ENCODE assay signal across 14 cellular contexts in the genomic region with DNA sequence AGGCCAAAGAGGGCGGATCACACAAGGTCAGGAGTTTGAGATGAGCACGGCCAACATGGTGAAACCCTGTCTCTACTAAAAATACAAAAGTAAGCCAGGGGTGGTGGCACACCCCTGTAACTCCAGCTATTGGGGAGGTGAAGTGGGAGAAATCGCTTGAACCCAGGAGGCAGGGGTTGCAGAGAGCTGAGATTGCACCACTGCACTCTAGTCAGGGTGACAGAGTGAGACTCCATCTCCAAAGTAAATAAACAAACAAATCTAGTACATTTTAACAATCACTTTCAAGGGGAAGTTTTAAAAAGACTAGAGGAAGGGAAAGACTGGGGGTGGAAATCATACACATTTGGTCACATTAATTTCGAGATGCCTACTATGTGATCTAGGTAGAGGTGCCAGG. TPM values are rescaled to one million over a fixed set of nuclear protein-coding genes. Genes with fewer than 3 reads are reported as not detected.
DNase-seq lines count a peak whose midpoint lies in the region; ATAC-seq and TF ChIP-seq lines count a peak whose summit lies in the region.
"Had no signal": no experiment of that assay in that cellular context is flagged by ENCODE, and none has a peak within 500 bp of the region (broad histone marks: within the 10 kb centered on the region; RNA-seq: fewer than 3 reads in every experiment).

No MANE protein-coding gene starts in this region.

- CTCF ChIA-PET in activated CD8-positive, alpha-beta T cell treated with anti-CD3 and anti-CD28 coated beads for 36 hours (lab: Charles Lee): no interaction called here
- CTCF ChIA-PET in activated CD8-positive, alpha-beta T cell treated with anti-CD3 and anti-CD28 coated beads, Interleukin-2, amount 10 ng/mL, durations not matched to agents 7 days and 5 days (lab: Charles Lee): no interaction called here
- CTCF ChIA-PET in CD8-positive, alpha-beta T cell (lab: Charles Lee): no interaction called here

- H3K9me3 ChIP-seq in CD4-positive, CD25-positive, alpha-beta regulatory T cell (ENCODE audit: control insufficient read depth in 2 of 2, low read length in 2 of 2): no peaks in the 10 kb centered on the region
- no peaks in the 10 kb centered on the region for H3K9me3 ChIP-seq in CD8-positive, alpha-beta T cell (ENCODE audit: low read length)
- H3K9me3 ChIP-seq in right lobe of liver (no peaks in the 10 kb centered on the region), lower lobe of right lung (no peaks in the 10 kb centered on the region)
- H3K9me3 ChIP-seq: BLaER1 treated with 17β-estradiol and CSF1 and Interleukin-3, amounts not matched to agents 10 nM and 100 nM had no signal

- peaks cover 48% of the 10 kb centered on the region for H3K36me3 ChIP-seq in CD4-positive, CD25-positive, alpha-beta regulatory T cell (ENCODE audit: control insufficient read depth, insufficient read depth, low read length)
- peaks cover 17% of the 10 kb centered on the region for H3K36me3 ChIP-seq in CD8-positive, alpha-beta T cell (ENCODE audit: insufficient read depth, low read length)
- H3K36me3 ChIP-seq in right lobe of liver: peaks cover 0 to 29% (median 8%) of the 10 kb centered on the region in 4 donors
- H3K36me3 ChIP-seq in lower lobe of right lung: peaks cover 68% of the 10 kb centered on the region

- no peak for TF ChIP-seq POLR2A in right lobe of liver (IDR thresholded peaks at IDR 0.05)

- H3K27ac Mint-ChIP-seq in activated CD8-positive, alpha-beta T cell treated with anti-CD3 and anti-CD28 coated beads for 36 hours: peak overlapping the region; percentile 43
- H3K27ac Mint-ChIP-seq in activated CD8-positive, alpha-beta T cell treated with anti-CD3 and anti-CD28 coated beads, Interleukin-2, amount 10 ng/mL, durations not matched to agents 7 days and 5 days: no peak overlapping the region
- peak overlapping the region in 2 of 3 donors; percentile 21 to 47 for H3K27ac Mint-ChIP-seq in CD4-positive, CD25-positive, alpha-beta regulatory T cell
- H3K27ac Mint-ChIP-seq in CD8-positive, alpha-beta T cell: peak overlapping the region; percentile 25
- H3K27ac Mint-ChIP-seq: B cell, GM23338 had no signal

- no peaks in the 10 kb centered on the region for H3K9me3 Mint-ChIP-seq in activated CD8-positive, alpha-beta T cell treated with anti-CD3 and anti-CD28 coated beads for 36 hours
- H3K9me3 Mint-ChIP-seq in activated CD8-positive, alpha-beta T cell treated with anti-CD3 and anti-CD28 coated beads, Interleukin-2, amount 10 ng/mL, durations not matched to agents 7 days and 5 days (ENCODE audit: insufficient read depth): no peaks in the 10 kb centered on the region
- peaks cover 0 to 2% (median 0%) of the 10 kb centered on the region in 7 donors for H3K9me3 Mint-ChIP-seq in CD4-positive, CD25-positive, alpha-beta regulatory T cell
- no peaks in the 10 kb centered on the region for H3K9me3 Mint-ChIP-seq in CD8-positive, alpha-beta T cell
- H3K9me3 Mint-ChIP-seq: GM23338 had no signal

- POLR2A ChIA-PET in activated CD8-positive, alpha-beta T cell treated with anti-CD3 and anti-CD28 coated beads for 36 hours (lab: Charles Lee): interaction anchor here (1.3 kb wide), 1 partner anchor 10 kb away, joined by 3 read pairs; no protein-coding TSS in a partner anchor
- POLR2A ChIA-PET in activated CD8-positive, alpha-beta T cell treated with anti-CD3 and anti-CD28 coated beads, Interleukin-2, amount 10 ng/mL, durations not matched to agents 7 days and 5 days (lab: Charles Lee): no interaction called here
- POLR2A ChIA-PET in CD8-positive, alpha-beta T cell (lab: Charles Lee): no interaction called here

- no peak overlapping the region for H3K4me3 ChIP-seq in CD4-positive, CD25-positive, alpha-beta regulatory T cell (ENCODE audit: low read depth, low read length)
- no peak overlapping the region for H3K4me3 ChIP-seq in CD8-positive, alpha-beta T cell (ENCODE audit: low read depth, low read length)
- no peak overlapping the region for H3K4me3 ChIP-seq in right lobe of liver
- H3K4me3 ChIP-seq in lower lobe of right lung: no peak overlapping the region
- H3K4me3 ChIP-seq: BLaER1 treated with 17β-estradiol and CSF1 and Interleukin-3, amounts not matched to agents 10 nM and 100 nM; GM23338 had no signal

- H3K27ac ChIP-seq in CD4-positive, CD25-positive, alpha-beta regulatory T cell (ENCODE audit: insufficient read depth, low read length, poor library complexity, severe bottlenecking): no peak overlapping the region
- H3K27ac ChIP-seq in CD8-positive, alpha-beta T cell (ENCODE audit: low read depth, low read length): no peak overlapping the region
- peak overlapping the region in 2 of 3 donors; percentile 21 to 38 for H3K27ac ChIP-seq in right lobe of liver
- H3K27ac ChIP-seq in lower lobe of right lung: no peak overlapping the region
- H3K27ac ChIP-seq: BLaER1 treated with 17β-estradiol and CSF1 and Interleukin-3, amounts not matched to agents 10 nM and 100 nM had no signal

- H3K4me1 Mint-ChIP-seq in activated CD8-positive, alpha-beta T cell treated with anti-CD3 and anti-CD28 coated beads for 36 hours (ENCODE audit: low read depth): peaks cover 9% of the 10 kb centered on the region
- H3K4me1 Mint-ChIP-seq in activated CD8-positive, alpha-beta T cell treated with anti-CD3 and anti-CD28 coated beads, Interleukin-2, amount 10 ng/mL, durations not matched to agents 7 days and 5 days (ENCODE audit: low read depth): peaks cover 6% of the 10 kb centered on the region
- H3K4me1 Mint-ChIP-seq in CD4-positive, CD25-positive, alpha-beta regulatory T cell: peaks cover 14 to 28% (median 19%) of the 10 kb centered on the region in 4 donors
- H3K4me1 Mint-ChIP-seq in CD8-positive, alpha-beta T cell (ENCODE audit: low read depth): peaks cover 30% of the 10 kb centered on the region
- H3K4me1 Mint-ChIP-seq: GM23338 had no signal

- no peak for DNase-seq in activated CD8-positive, alpha-beta T cell treated with anti-CD3 and anti-CD28 coated beads for 36 hours
- no peak for DNase-seq in activated CD8-positive, alpha-beta T cell treated with anti-CD3 and anti-CD28 coated beads, Interleukin-2, amount 10 ng/mL, durations not matched to agents 7 days and 5 days
- DNase-seq in CD4-positive, CD25-positive, alpha-beta regulatory T cell: no peak
- DNase-seq in CD8-positive, alpha-beta T cell: no peak
- DNase-seq in right lobe of liver (no peak), NOMO-1 treated with dmso at 0.1 percent for 144 hours (lab: John Stamatoyannopoulos, UW; ENCODE audit: unreplicated experiment) (no peak), lower lobe of right lung (no peak)
- DNase-seq: DMS79 treated with DMSO at 0.1 percent for 48 hours, GF-D8, HCEC 1CT, IMR-90 had no signal

- no peak for TF ChIP-seq CTCF in activated CD8-positive, alpha-beta T cell treated with anti-CD3 and anti-CD28 coated beads for 36 hours (IDR thresholded peaks at IDR 0.05)
- no peak for TF ChIP-seq CTCF in CD8-positive, alpha-beta T cell (IDR thresholded peaks at IDR 0.05)
- TF ChIP-seq CTCF in right lobe of liver (IDR thresholded peaks at IDR 0.05) (no peak), lower lobe of right lung (IDR thresholded peaks at IDR 0.05) (no peak)

- 39% methylated on average over 4 of the region's 4 CpGs for WGBS in right lobe of liver (ENCODE audit: insufficient coverage, low coverage, low lambda C conversion rate, missing lambda C conversion rate)

- H3K36me3 Mint-ChIP-seq in activated CD8-positive, alpha-beta T cell treated with anti-CD3 and anti-CD28 coated beads for 36 hours (ENCODE audit: low read depth): peaks cover 30% of the 10 kb centered on the region
- H3K36me3 Mint-ChIP-seq in activated CD8-positive, alpha-beta T cell treated with anti-CD3 and anti-CD28 coated beads, Interleukin-2, amount 10 ng/mL, durations not matched to agents 7 days and 5 days (ENCODE audit: low read depth): peaks cover 46% of the 10 kb centered on the region
- H3K36me3 Mint-ChIP-seq in CD4-positive, CD25-positive, alpha-beta regulatory T cell: peaks cover 40% of the 10 kb centered on the region
- H3K36me3 Mint-ChIP-seq in CD8-positive, alpha-beta T cell: peaks cover 70% of the 10 kb centered on the region

- intact Hi-C loops in activated CD8-positive, alpha-beta T cell treated with anti-CD3 and anti-CD28 coated beads for 36 hours (cut with micrococcal nuclease): no loop called here
- intact Hi-C loops in CD8-positive, alpha-beta T cell (cut with DNase I, micrococcal nuclease): loop anchor here in 1 of 2 experiments (1.0 kb wide), 1 partner anchor 62 kb away; no protein-coding TSS in a partner anchor
- intact Hi-C loops in right lobe of liver (cut with DNase I) (no loop called here), lower lobe of right lung (cut with DNase I) (no loop called here)

- no peaks in the 10 kb centered on the region for H3K27me3 ChIP-seq in CD4-positive, CD25-positive, alpha-beta regulatory T cell (ENCODE audit: control insufficient read depth, insufficient read depth, low read length)
- H3K27me3 ChIP-seq in CD8-positive, alpha-beta T cell (ENCODE audit: insufficient read depth, low read length): no peaks in the 10 kb centered on the region
- no peaks in the 10 kb centered on the region for H3K27me3 ChIP-seq in right lobe of liver
- no peaks in the 10 kb centered on the region for H3K27me3 ChIP-seq in lower lobe of right lung (ENCODE audit: low read depth)
- H3K27me3 ChIP-seq: BLaER1 treated with 17β-estradiol and CSF1 and Interleukin-3, amounts not matched to agents 10 nM and 100 nM had no signal

- no peaks in the 10 kb centered on the region for H3K27me3 Mint-ChIP-seq in activated CD8-positive, alpha-beta T cell treated with anti-CD3 and anti-CD28 coated beads for 36 hours
- H3K27me3 Mint-ChIP-seq in activated CD8-positive, alpha-beta T cell treated with anti-CD3 and anti-CD28 coated beads, Interleukin-2, amount 10 ng/mL, durations not matched to agents 7 days and 5 days (ENCODE audit: low read depth): no peaks in the 10 kb centered on the region
- H3K27me3 Mint-ChIP-seq in CD4-positive, CD25-positive, alpha-beta regulatory T cell: no peaks in the 10 kb centered on the region
- no peaks in the 10 kb centered on the region for H3K27me3 Mint-ChIP-seq in CD8-positive, alpha-beta T cell (ENCODE audit: low read depth)
- H3K27me3 Mint-ChIP-seq: B cell had no signal

- ATAC-seq in activated CD8-positive, alpha-beta T cell treated with anti-CD3 and anti-CD28 coated beads for 36 hours: no peak
- no peak for ATAC-seq in activated CD8-positive, alpha-beta T cell treated with anti-CD3 and anti-CD28 coated beads, Interleukin-2, amount 10 ng/mL, durations not matched to agents 7 days and 5 days
- no peak for ATAC-seq in CD4-positive, CD25-positive, alpha-beta regulatory T cell (ENCODE audit: low read depth in 2 of 2)
- no peak for ATAC-seq in CD8-positive, alpha-beta T cell
- ATAC-seq in right lobe of liver (peak; percentile 52 to 79 (median 73)), lower lobe of right lung (no peak)
- ATAC-seq: GM23338 had no signal

- peaks cover 7% of the 10 kb centered on the region for H3K4me1 ChIP-seq in CD4-positive, CD25-positive, alpha-beta regulatory T cell (ENCODE audit: control insufficient read depth, insufficient read depth, low read length, poor library complexity, severe bottlenecking)
- H3K4me1 ChIP-seq in CD8-positive, alpha-beta T cell (ENCODE audit: insufficient read depth, low read length): peaks cover 6% of the 10 kb centered on the region
- H3K4me1 ChIP-seq in right lobe of liver (peaks cover 0 to 30% (median 13%) of the 10 kb centered on the region in 4 donors), lower lobe of right lung (peaks cover 5% of the 10 kb centered on the region)

- no peak overlapping the region for H3K4me3 Mint-ChIP-seq in activated CD8-positive, alpha-beta T cell treated with anti-CD3 and anti-CD28 coated beads for 36 hours
- no peak overlapping the region for H3K4me3 Mint-ChIP-seq in activated CD8-positive, alpha-beta T cell treated with anti-CD3 and anti-CD28 coated beads, Interleukin-2, amount 10 ng/mL, durations not matched to agents 7 days and 5 days
- H3K4me3 Mint-ChIP-seq in CD4-positive, CD25-positive, alpha-beta regulatory T cell: no peak overlapping the region
- H3K4me3 Mint-ChIP-seq in CD8-positive, alpha-beta T cell: no peak overlapping the region
- H3K4me3 Mint-ChIP-seq: B cell, GM23338 had no signal

RNA-seq across cellular contexts. Expression of a gene that starts 6.8 kb away (rescaled TPM):
- 10 to 100 TPM; 16.0 TPM for total RNA-seq in activated CD8-positive, alpha-beta T cell treated with anti-CD3 and anti-CD28 coated beads for 36 hours
- 10 to 100 TPM; 10.4 to 12.3 TPM for total RNA-seq in activated CD8-positive, alpha-beta T cell treated with anti-CD3 and anti-CD28 coated beads, Interleukin-2, amount 10 ng/mL, durations not matched to agents 7 days and 5 days
- 15.2 TPM for total RNA-seq in CD4-positive, CD25-positive, alpha-beta regulatory T cell
- 10 to 100 TPM; 15.4 to 21.8 (median 20.6) TPM for polyA plus RNA-seq in CD4-positive, CD25-positive, alpha-beta regulatory T cell
- 10 to 100 TPM; 15.8 to 16.4 TPM for total RNA-seq in CD8-positive, alpha-beta T cell
- total RNA-seq in right lobe of liver: 10 to 100 TPM; 13.1 to 24.8 (median 19.6) TPM
- 10.2 TPM for total RNA-seq in lower lobe of right lung

RNA-seq across cellular contexts. Expression of a gene that starts 6.9 kb away (rescaled TPM):
- total RNA-seq in activated CD8-positive, alpha-beta T cell treated with anti-CD3 and anti-CD28 coated beads for 36 hours: 10 to 100 TPM; 23.5 to 25.1 TPM
- 10 to 100 TPM; 26.9 to 30.4 TPM for total RNA-seq in activated CD8-positive, alpha-beta T cell treated with anti-CD3 and anti-CD28 coated beads, Interleukin-2, amount 10 ng/mL, durations not matched to agents 7 days and 5 days
- 115 TPM for total RNA-seq in CD4-positive, CD25-positive, alpha-beta regulatory T cell
- polyA plus RNA-seq in CD4-positive, CD25-positive, alpha-beta regulatory T cell: 10 to 100 TPM; 54.4 to 78.4 (median 62.6) TPM
- total RNA-seq in CD8-positive, alpha-beta T cell: 10 to 100 TPM; 64.1 to 64.4 TPM
- total RNA-seq in right lobe of liver: 10 to 100 TPM in 5 of 6 experiments, 1 to 10 TPM in 1; 9.8 to 21.7 (median 14.6) TPM
- 31.4 TPM for total RNA-seq in lower lobe of right lung

RNA-seq across cellular contexts. Expression of a gene that starts 52.2 kb away (rescaled TPM):
- total RNA-seq in activated CD8-positive, alpha-beta T cell treated with anti-CD3 and anti-CD28 coated beads for 36 hours: 10 to 100 TPM; 22.6 to 24.6 TPM
- 10 to 100 TPM; 22.7 to 23.2 TPM for total RNA-seq in activated CD8-positive, alpha-beta T cell treated with anti-CD3 and anti-CD28 coated beads, Interleukin-2, amount 10 ng/mL, durations not matched to agents 7 days and 5 days
- total RNA-seq in CD4-positive, CD25-positive, alpha-beta regulatory T cell: 36.6 TPM
- 10 to 100 TPM; 17.7 to 32.7 (median 25.1) TPM for polyA plus RNA-seq in CD4-positive, CD25-positive, alpha-beta regulatory T cell
- 10 to 100 TPM; 20.5 to 21.2 TPM for total RNA-seq in CD8-positive, alpha-beta T cell
- total RNA-seq in right lobe of liver: 10 to 100 TPM in 1 of 6 experiments, 1 to 10 TPM in 5; 6.3 to 10.0 (median 6.6) TPM
- total RNA-seq in lower lobe of right lung: 20.5 TPM

Comparison
In these comparisons a context has a peak if more than half of its experiments do, and no peak if none do; other contexts are left out.
1. ATAC-seq: peak in right lobe of liver (4 of 4); none in activated CD8-positive, alpha-beta T cell treated with anti-CD3 and anti-CD28 coated beads for 36 hours (single experiment), activated CD8-positive, alpha-beta T cell treated with anti-CD3 and anti-CD28 coated beads, Interleukin-2, amount 10 ng/mL, durations not matched to agents 7 days and 5 days (single experiment), CD4-positive, CD25-positive, alpha-beta regulatory T cell (0 of 2), CD8-positive, alpha-beta T cell (single experiment) and lower lobe of right lung (0 of 2).
2. H3K27ac ChIP-seq: peak in right lobe of liver (2 of 3); none in CD4-positive, CD25-positive, alpha-beta regulatory T cell (single experiment), CD8-positive, alpha-beta T cell (single experiment) and lower lobe of right lung (single experiment).